Comparison of ENCODE assay signal across 8 cellular contexts in the genomic region with DNA sequence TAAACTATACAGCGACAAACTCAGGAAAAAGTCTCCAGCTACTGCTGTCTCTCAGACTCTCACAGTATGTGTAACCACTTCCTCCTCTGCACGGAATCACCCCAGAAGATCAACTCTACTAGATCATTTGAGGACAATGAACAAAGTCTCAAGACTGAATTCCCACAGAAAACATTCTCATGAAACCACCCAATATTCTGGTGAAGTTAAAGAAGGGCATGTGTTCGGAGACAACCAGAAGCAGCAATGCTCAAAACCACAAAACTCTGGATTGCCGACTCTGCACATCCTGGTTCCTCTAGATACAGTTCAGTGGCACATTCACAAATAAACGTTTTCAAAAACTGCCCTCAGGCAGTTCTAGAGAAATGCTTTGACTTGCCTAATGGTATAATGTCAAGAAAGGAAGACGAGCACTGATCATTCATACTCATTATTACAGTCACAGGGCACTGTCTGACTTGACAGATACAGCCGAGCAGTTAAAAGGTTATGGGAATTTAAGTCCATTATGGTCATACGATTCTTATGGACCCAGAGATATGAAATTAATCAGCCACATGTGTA.
DNase-seq lines count a peak whose midpoint lies in the region; ATAC-seq lines count a peak whose summit lies in the region.

No MANE protein-coding gene starts in this region.

- H3K27me3 Mint-ChIP-seq in activated T-helper 2 cell treated with anti-CD3 and anti-CD28 coated beads, Interferon-gamma antibody, Interleukin-2, Interleukin-4, amounts not matched to agents 10 μg/mL and 5 μg/mL and 100 μg/mL, durations not matched to agents 14 hours and 24 hours and 36 hours (ENCODE audit: low read depth) = no peaks in the 10 kb centered on the region

- no peaks in the 10 kb centered on the region for H3K9me3 Mint-ChIP-seq in activated T-helper 2 cell treated with anti-CD3 and anti-CD28 coated beads, Interferon-gamma antibody, Interleukin-2, Interleukin-4, amounts not matched to agents 10 μg/mL and 5 μg/mL and 100 μg/mL, durations not matched to agents 14 hours and 24 hours and 36 hours

- peaks cover 68% of the 10 kb centered on the region for H3K4me1 Mint-ChIP-seq in activated T-helper 2 cell treated with anti-CD3 and anti-CD28 coated beads, Interferon-gamma antibody, Interleukin-2, Interleukin-4, amounts not matched to agents 10 μg/mL and 5 μg/mL and 100 μg/mL, durations not matched to agents 14 hours and 24 hours and 36 hours (ENCODE audit: low read depth)

- H3K27ac Mint-ChIP-seq in activated T-helper 2 cell treated with anti-CD3 and anti-CD28 coated beads, Interferon-gamma antibody, Interleukin-2, Interleukin-4, amounts not matched to agents 10 μg/mL and 5 μg/mL and 100 μg/mL, durations not matched to agents 14 hours and 24 hours and 36 hours = peak overlapping the region; percentile 94

- H3K36me3 Mint-ChIP-seq in activated T-helper 2 cell treated with anti-CD3 and anti-CD28 coated beads, Interferon-gamma antibody, Interleukin-2, Interleukin-4, amounts not matched to agents 10 μg/mL and 5 μg/mL and 100 μg/mL, durations not matched to agents 14 hours and 24 hours and 36 hours (ENCODE audit: low read depth) = peaks cover 16% of the 10 kb centered on the region

- DNase-seq in NCI-H146 treated with DMSO at 0.1 percent for 48 hours (lab: John Stamatoyannopoulos, UW; ENCODE audit: unreplicated experiment) = peak; percentile 3
- DNase-seq in activated T-helper 2 cell treated with anti-CD3 and anti-CD28 coated beads, Interferon-gamma antibody, Interleukin-2, Interleukin-4, amounts not matched to agents 10 μg/mL and 5 μg/mL and 100 μg/mL, durations not matched to agents 14 hours and 24 hours and 36 hours (ENCODE audit: low spot score) = peak; percentile 52
- DNase-seq in left colon = no peak
- no peak for DNase-seq in NCI-H2107 (lab: John Stamatoyannopoulos, UW)
- DNase-seq in SW 1271 (lab: John Stamatoyannopoulos, UW) = no peak
- DNase-seq in NCI-H1048 (lab: John Stamatoyannopoulos, UW) = no peak

- intact Hi-C loops in activated T-helper 2 cell treated with anti-CD3 and anti-CD28 coated beads, Interferon-gamma antibody, Interleukin-2, Interleukin-4, amounts not matched to agents 10 μg/mL and 5 μg/mL and 100 μg/mL, durations not matched to agents 14 hours and 24 hours and 36 hours (cut with micrococcal nuclease) = loop anchor here (1.0 to 10.0 kb wide), 6 partner anchors 12 to 1032 kb away; partner anchors contain the start of gene PGAP1
- intact Hi-C loops in left colon (cut with DNase I, micrococcal nuclease) = no loop called here

- peak overlapping the region; percentile 72 for H3K4me3 Mint-ChIP-seq in activated T-helper 2 cell treated with anti-CD3 and anti-CD28 coated beads, Interferon-gamma antibody, Interleukin-2, Interleukin-4, amounts not matched to agents 10 μg/mL and 5 μg/mL and 100 μg/mL, durations not matched to agents 14 hours and 24 hours and 36 hours (ENCODE audit: low read depth)

- ATAC-seq in GM18858 (IDR thresholded peaks at IDR 0.05; ENCODE audit: unreplicated experiment) (peak; percentile 95), HG02759 (IDR thresholded peaks at IDR 0.05; ENCODE audit: unreplicated experiment) (peak; percentile 96), left colon (peak; percentile 49)

Comparison
In these comparisons a context has a peak if more than half of its experiments do, and no peak if none do; other contexts are left out.
1. DNase-seq: peak in NCI-H146 treated with DMSO at 0.1 percent for 48 hours (single experiment) and activated T-helper 2 cell treated with anti-CD3 and anti-CD28 coated beads, Interferon-gamma antibody, Interleukin-2, Interleukin-4, amounts not matched to agents 10 μg/mL and 5 μg/mL and 100 μg/mL, durations not matched to agents 14 hours and 24 hours and 36 hours (single experiment); none in left colon (0 of 2), NCI-H2107 (single experiment), SW 1271 (0 of 2) and NCI-H1048 (single experiment).
2. Peak in every context shown above with its lines, with median percentiles within 50 percentile points of each other: ATAC-seq.